Comparison of ENCODE assay signal across 23 cellular contexts in the genomic region with DNA sequence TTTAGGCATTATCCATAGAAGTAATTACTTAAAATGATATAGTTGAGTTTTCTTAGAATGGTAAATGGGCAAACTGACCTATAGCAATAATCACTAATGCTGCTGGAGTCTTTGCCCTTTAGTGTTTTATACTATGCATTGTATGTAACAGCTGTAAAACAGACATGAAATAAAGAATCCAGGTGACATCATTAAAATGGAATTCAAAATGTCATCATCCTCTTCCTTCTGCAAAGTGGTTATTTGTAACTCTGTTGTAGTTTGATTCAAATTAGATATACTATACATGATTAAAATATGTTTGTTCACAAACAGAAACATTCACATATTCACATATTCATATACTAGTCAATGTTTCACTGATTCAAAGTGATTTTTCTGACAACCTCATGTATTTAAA.
A peak's percentile ranks its signal among the peaks of the same experiment; 100 is the strongest.
DNase-seq lines count a peak whose midpoint lies in the region; ATAC-seq and TF ChIP-seq lines count a peak whose summit lies in the region.
"Had no signal": no experiment of that assay in that cellular context is flagged by ENCODE, and none has a peak within 500 bp of the region (broad histone marks: within the 10 kb centered on the region; RNA-seq: fewer than 3 reads in every experiment).

No MANE protein-coding gene starts in this region.

- no peak for ATAC-seq in T-cell (replicated peaks in 1 of 4)
- ATAC-seq: GM23338; heart left ventricle; naive thymus-derived CD8-positive, alpha-beta T cell; SK-N-SH treated with all-trans-retinoic acid at 6 μM for 48 hours; WTC11 had no signal

- H3K9me3 ChIP-seq in mammary epithelial cell (replicated peaks; ENCODE audit: insufficient read depth, low read length) = no peaks in the 10 kb centered on the region
- H3K9me3 ChIP-seq in adipocyte (ENCODE audit: control insufficient read depth, low read length) = peaks cover 3% of the 10 kb centered on the region
- H3K9me3 ChIP-seq: heart left ventricle, ovary had no signal

- H3K4me2 ChIP-seq in mammary epithelial cell (ENCODE audit: insufficient read depth, low read depth, low read length) = no peak overlapping the region
- H3K4me2 ChIP-seq: GM23338 had no signal

- no peaks in the 10 kb centered on the region for H4K20me1 ChIP-seq in mammary epithelial cell (ENCODE audit: insufficient read depth, low read length)

- H3K4me1 Mint-ChIP-seq in MCF 10A (ENCODE audit: insufficient read depth, unreplicated experiment) (peaks cover 7% of the 10 kb centered on the region), T-cell (no peaks in the 10 kb centered on the region), progenitor cell of endocrine pancreas (ENCODE audit: low read depth) (peaks cover 4% of the 10 kb centered on the region)
- H3K4me1 Mint-ChIP-seq: naive thymus-derived CD8-positive, alpha-beta T cell had no signal

- H3K36me3 Mint-ChIP-seq in MCF 10A (ENCODE audit: insufficient read depth, unreplicated experiment) (no peaks in the 10 kb centered on the region), T-cell (no peaks in the 10 kb centered on the region), progenitor cell of endocrine pancreas (ENCODE audit: insufficient read depth) (no peaks in the 10 kb centered on the region)
- H3K36me3 Mint-ChIP-seq: mesothelial cell of epicardium; naive thymus-derived CD8-positive, alpha-beta T cell; WTC11 had no signal

- BruUV-seq in mammary epithelial cell (replicated peaks; lab: Mats Ljungman, UMichigan) (no TSS peak), MCF 10A (replicated peaks; lab: Mats Ljungman, UMichigan) (no TSS peak)

- H3K4me1 ChIP-seq in mammary epithelial cell (ENCODE audit: insufficient read depth, low read length) (peaks cover 2% of the 10 kb centered on the region), adipocyte (ENCODE audit: control insufficient read depth, insufficient read depth, low read length) (peaks cover 18% of the 10 kb centered on the region)
- H3K4me1 ChIP-seq: heart left ventricle had no signal

- in situ Hi-C loops in mammary epithelial cell (cut with MboI; ENCODE audit: low sequenced_read_pairs in 2 of 2) = no loop called here

- H3K4me3 Mint-ChIP-seq in MCF 10A (ENCODE audit: unreplicated experiment) (no peak overlapping the region), T-cell (no peak overlapping the region), progenitor cell of endocrine pancreas (ENCODE audit: low read depth) (no peak overlapping the region)
- H3K4me3 Mint-ChIP-seq: dendritic cell treated with granulocyte-macrophage colony-stimulating factor and Interleukin-4, amounts not matched to agents 40 ng/mL and 50 ng/mL, for 4 days; GM23338; mesothelial cell of epicardium; naive thymus-derived CD8-positive, alpha-beta T cell; WTC11 had no signal

- TF ChIP-seq CTCF in mammary epithelial cell (conservative IDR thresholded peaks at IDR 0.05 in 1 of 2, IDR thresholded peaks at IDR 0.05 in 1 of 2; ENCODE audit: extremely low read depth in 1 of 2, insufficient read depth in 1 of 2, low read depth in 1 of 2, low read length in 2 of 2) (no peak), MCF 10A (IDR thresholded peaks at IDR 0.05; ENCODE audit: unreplicated experiment) (no peak), progenitor cell of endocrine pancreas (IDR thresholded peaks at IDR 0.05; ENCODE audit: unreplicated experiment) (no peak)

- H3K9me3 Mint-ChIP-seq in MCF 10A (ENCODE audit: unreplicated experiment) (no peaks in the 10 kb centered on the region), T-cell (peaks cover 3 to 10% (median 10%) of the 10 kb centered on the region in 3 donors), progenitor cell of endocrine pancreas (ENCODE audit: low read depth) (peaks cover 6% of the 10 kb centered on the region)
- H3K9me3 Mint-ChIP-seq: GM23338 had no signal

- H3K9ac ChIP-seq in mammary epithelial cell (ENCODE audit: insufficient read depth, low read length) = no peak overlapping the region
- H3K9ac ChIP-seq in adipocyte (ENCODE audit: low read length) = no peak overlapping the region

- H3K4me3 ChIP-seq in mammary epithelial cell (replicated peaks in 1 of 3; ENCODE audit: insufficient read depth in 1 of 3, low read depth in 2 of 3, low read length in 3 of 3) (no peak overlapping the region), adipocyte (ENCODE audit: low read length) (no peak overlapping the region)
- H3K4me3 ChIP-seq: GM23338, heart left ventricle, ovary had no signal

- dilution Hi-C loops in mammary epithelial cell (cut with HindIII; ENCODE audit: low sequenced_read_pairs) = no loop called here

- H3K27ac ChIP-seq in mammary epithelial cell (ENCODE audit: insufficient read depth, low read depth, low read length) = no peak overlapping the region
- H3K27ac ChIP-seq: 22Rv1, heart left ventricle, ovary had no signal

- intact Hi-C loops in mammary epithelial cell (cut with micrococcal nuclease) = loop anchor here (5.0 kb wide), 2 partner anchors 42 to 267 kb away; no protein-coding TSS in a partner anchor
- intact Hi-C loops in MCF 10A (cut with micrococcal nuclease) = loop anchor here (2.0 to 5.0 kb wide), 2 partner anchors 46 to 597 kb away; a partner anchor contains a TSS
- intact Hi-C loops in cardiac septum (cut with DNase I) = no loop called here

- no peak overlapping the region for H3K27ac Mint-ChIP-seq in MCF 10A (ENCODE audit: low read depth, unreplicated experiment)
- no peak overlapping the region for H3K27ac Mint-ChIP-seq in T-cell
- H3K27ac Mint-ChIP-seq in progenitor cell of endocrine pancreas = no peak overlapping the region
- H3K27ac Mint-ChIP-seq: dendritic cell treated with granulocyte-macrophage colony-stimulating factor and Interleukin-4, amounts not matched to agents 40 ng/mL and 50 ng/mL, for 4 days; GM23338; mesothelial cell of epicardium; naive thymus-derived CD8-positive, alpha-beta T cell; WTC11 had no signal

- H3K27me3 ChIP-seq in mammary epithelial cell (ENCODE audit: insufficient read depth, low read length) (no peaks in the 10 kb centered on the region), adipocyte (replicated peaks; ENCODE audit: control insufficient read depth, insufficient read depth, low read length) (no peaks in the 10 kb centered on the region)
- H3K27me3 ChIP-seq: heart left ventricle had no signal

- peak; percentile 35 for DNase-seq in mammary epithelial cell
- DNase-seq in MCF 10A (ENCODE audit: unreplicated experiment) = no peak
- peak; percentile 57 for DNase-seq in adipocyte (ENCODE audit: low read depth)
- DNase-seq in fibroblast of gingiva (ENCODE audit: low read depth) = peak; percentile 5
- DNase-seq in renal cortical epithelial cell (ENCODE audit: low read depth) = peak; percentile 7
- DNase-seq in T-cell = no peak
- no peak for DNase-seq in progenitor cell of endocrine pancreas (ENCODE audit: low spot score, unreplicated experiment)
- no peak for DNase-seq in cardiac septum (ENCODE audit: low spot score)
- DNase-seq: activated CD4-positive, alpha-beta T cell treated with anti-CD3 and anti-CD28 coated beads, Interleukin-2, amount 50 U/mL, for 4 hours; activated CD8-positive, alpha-beta memory T cell treated with anti-CD3 and anti-CD28 coated beads, Interleukin-2, amount 50 U/mL, for 48 hours; activated effector memory CD4-positive, alpha-beta T cell treated with anti-CD3 and anti-CD28 coated beads, Interleukin-2, amount 50 U/mL, for 16 hours; heart left ventricle; naive thymus-derived CD8-positive, alpha-beta T cell; NCI-H1417 treated with DMSO at 0.1 percent for 48 hours; NCI-H526; ovary; trophoblast cell had no signal

- CTCF ChIA-PET in mammary epithelial cell (lab: Charles Lee; ENCODE audit: low non-redundant PET) = no interaction called here
- CTCF ChIA-PET in MCF 10A (lab: Yijun Ruan, JAX) = no interaction called here
- CTCF ChIA-PET in T-cell (lab: Charles Lee) = no interaction called here

- H2AFZ ChIP-seq in mammary epithelial cell (ENCODE audit: low read depth, low read length) = no peak overlapping the region
- H2AFZ ChIP-seq: GM23338 had no signal

- H3K36me3 ChIP-seq in mammary epithelial cell (ENCODE audit: insufficient read depth, low read length) (no peaks in the 10 kb centered on the region), adipocyte (ENCODE audit: control insufficient read depth, insufficient read depth, low read length, severe bottlenecking) (no peaks in the 10 kb centered on the region)
- H3K36me3 ChIP-seq: heart left ventricle, ovary had no signal

- no peaks in the 10 kb centered on the region for H3K79me2 ChIP-seq in mammary epithelial cell (ENCODE audit: insufficient read depth, low read length)

- POLR2A ChIA-PET in MCF 10A (lab: Yijun Ruan, JAX) = interaction anchor here (0.9 to 1.1 kb wide), 2 partner anchors 17 to 25 kb away, joined by 3 to 4 read pairs; no protein-coding TSS in a partner anchor
- POLR2A ChIA-PET in T-cell (lab: Charles Lee) = no interaction called here

- H3K27me3 Mint-ChIP-seq in MCF 10A (ENCODE audit: insufficient read depth, unreplicated experiment) (no peaks in the 10 kb centered on the region), T-cell (no peaks in the 10 kb centered on the region), progenitor cell of endocrine pancreas (no peaks in the 10 kb centered on the region)
- H3K27me3 Mint-ChIP-seq: dendritic cell treated with granulocyte-macrophage colony-stimulating factor and Interleukin-4, amounts not matched to agents 40 ng/mL and 50 ng/mL, for 4 days; naive thymus-derived CD8-positive, alpha-beta T cell had no signal

Comparison
In these comparisons a context has a peak if more than half of its experiments do, and no peak if none do; other contexts are left out.
1. DNase-seq: peak in mammary epithelial cell (single experiment), adipocyte (single experiment), fibroblast of gingiva (single experiment) and renal cortical epithelial cell (single experiment); none in MCF 10A (single experiment), T-cell (0 of 34), progenitor cell of endocrine pancreas (single experiment) and cardiac septum (single experiment).